38 cellular contexts compared by ENCODE assay signal in genomic region chr4:117239434-117239833, GRCh38.
"Had no signal": no experiment of that assay in that cellular context is flagged by ENCODE, and none has a peak within 500 bp of the region (broad histone marks: within the 10 kb centered on the region; RNA-seq: fewer than 3 reads in every experiment).

No MANE protein-coding gene starts in this region.

- H3K9me3 ChIP-seq: adrenal gland, ascending aorta had no signal

- H3K27ac ChIP-seq: adrenal gland, ascending aorta, cardiac muscle cell, VCaP had no signal

- H3K4me1 Mint-ChIP-seq: activated B cell treated with CpG ODN at 0.5 μM for 24 hours; activated CD4-positive, alpha-beta T cell treated with anti-CD3 and anti-CD28 coated beads, Interleukin-2, amount 10 ng/mL, durations not matched to agents 24 days and 14 days; activated naive CD8-positive, alpha-beta T cell treated with anti-CD3 and anti-CD28 coated beads for 36 hours; activated T-helper 17 cell treated with anti-CD3 and anti-CD28 coated beads, Interleukin-2, amount 50 U/mL, for 72 hours; central memory CD8-positive, alpha-beta T cell had no signal

- H3K36me3 ChIP-seq: adrenal gland, ascending aorta, cardiac muscle cell had no signal

- H3K27ac Mint-ChIP-seq: activated B cell treated with CpG ODN at 0.5 μM for 24 hours; activated CD4-positive, alpha-beta memory T cell treated with anti-CD3 and anti-CD28 coated beads for 36 hours; activated CD4-positive, alpha-beta T cell treated with anti-CD3 and anti-CD28 coated beads, Interleukin-2, amount 10 ng/mL, durations not matched to agents 24 days and 14 days; activated CD8-positive, alpha-beta T cell treated with anti-CD3 and anti-CD28 coated beads for 36 hours; activated naive CD4-positive, alpha-beta T cell treated with anti-CD3 and anti-CD28 coated beads, Interleukin-2, amount 50 U/mL, for 72 hours; activated naive CD8-positive, alpha-beta T cell treated with anti-CD3 and anti-CD28 coated beads for 36 hours; activated T-cell treated with anti-CD3 and anti-CD28 coated beads, Interleukin-2, amount 50 U/mL, for 72 hours; activated T-helper 1 cell treated with anti-CD3 and anti-CD28 coated beads, Interleukin-12 subunit alpha, Interleukin-12 subunit beta, Interleukin-2, Interleukin-4 antibody, amounts not matched to agents 30 ng/mL and 10 ng/mL and 1 ng/mL, durations not matched to agents 14 hours and 24 hours and 36 hours; activated T-helper 17 cell treated with anti-CD3 and anti-CD28 coated beads, Interleukin-2, amount 50 U/mL, for 72 hours; brain; T-helper 1 cell treated with Interleukin-12 subunit alpha and Interleukin-12 subunit beta and Interleukin-4 antibody, amounts not matched to agents 30 μg/mL and 1 μg/mL, for 36 hours; T-helper 2 cell treated with Interferon-gamma antibody and Interleukin-4, amounts not matched to agents 5 μg/mL and 100 μg/mL, for 36 hours had no signal

- H3K27me3 Mint-ChIP-seq: activated B cell treated with CpG ODN at 0.5 μM for 24 hours; activated CD4-positive, alpha-beta memory T cell treated with anti-CD3 and anti-CD28 coated beads for 36 hours; activated CD4-positive, alpha-beta T cell treated with anti-CD3 and anti-CD28 coated beads, Interleukin-2, amount 10 ng/mL, durations not matched to agents 24 days and 14 days; activated CD8-positive, alpha-beta T cell treated with anti-CD3 and anti-CD28 coated beads for 36 hours; activated naive CD8-positive, alpha-beta T cell treated with anti-CD3 and anti-CD28 coated beads for 36 hours; activated T-helper 17 cell treated with anti-CD3 and anti-CD28 coated beads, Interleukin-2, amount 50 U/mL, for 72 hours; central memory CD8-positive, alpha-beta T cell had no signal

- H3K9me3 Mint-ChIP-seq: activated CD4-positive, alpha-beta T cell treated with anti-CD3 and anti-CD28 coated beads, Interleukin-2, amount 10 ng/mL, durations not matched to agents 24 days and 14 days; activated CD8-positive, alpha-beta T cell treated with anti-CD3 and anti-CD28 coated beads for 36 hours; activated naive CD8-positive, alpha-beta T cell treated with anti-CD3 and anti-CD28 coated beads for 36 hours; activated T-helper 1 cell treated with anti-CD3 and anti-CD28 coated beads, Interleukin-12 subunit alpha, Interleukin-12 subunit beta, Interleukin-2, Interleukin-4 antibody, amounts not matched to agents 30 ng/mL and 10 ng/mL and 1 ng/mL, durations not matched to agents 14 hours and 24 hours and 36 hours; central memory CD8-positive, alpha-beta T cell; T-helper 1 cell treated with Interleukin-12 subunit alpha and Interleukin-12 subunit beta and Interleukin-4 antibody, amounts not matched to agents 30 μg/mL and 1 μg/mL, for 36 hours; T-helper 2 cell treated with Interferon-gamma antibody and Interleukin-4, amounts not matched to agents 5 μg/mL and 100 μg/mL, for 36 hours had no signal

- H3K4me3 ChIP-seq: adrenal gland, ascending aorta, cardiac muscle cell had no signal

- DNase-seq: activated B cell treated with CpG ODN at 0.5 μM for 24 hours; activated CD4-positive, alpha-beta memory T cell treated with anti-CD3 and anti-CD28 coated beads for 36 hours; activated CD4-positive, alpha-beta T cell treated with anti-CD3 and anti-CD28 coated beads for 4 hours; activated CD4-positive, alpha-beta T cell treated with anti-CD3 and anti-CD28 coated beads, Interleukin-2, amount 10 ng/mL, durations not matched to agents 24 days and 14 days; activated CD4-positive, alpha-beta T cell treated with anti-CD3 and anti-CD28 coated beads, Interleukin-2, amount 50 U/mL, for 1 hour; activated CD4-positive, alpha-beta T cell treated with anti-CD3 and anti-CD28 coated beads, Interleukin-2, amount 50 U/mL, for 4 hours; activated CD4-positive, CD25-positive, alpha-beta regulatory T cell treated with anti-CD3 and anti-CD28 coated beads, Interleukin-2, amount 50 U/mL, for 72 hours; activated CD8-positive, alpha-beta memory T cell treated with anti-CD3 and anti-CD28 coated beads, Interleukin-2, amount 50 U/mL, for 4 hours; activated CD8-positive, alpha-beta T cell treated with anti-CD3 and anti-CD28 coated beads for 36 hours; activated effector memory CD4-positive, alpha-beta T cell treated with anti-CD3 and anti-CD28 coated beads, Interleukin-2, amount 50 U/mL, for 16 hours; activated gamma-delta T cell treated with Interleukin-2 at 50 U/mL for 16 hours; activated naive CD4-positive, alpha-beta T cell; activated naive CD4-positive, alpha-beta T cell treated with anti-CD3 and anti-CD28 coated beads, Interleukin-2, amount 50 U/mL, for 16 hours; activated naive CD8-positive, alpha-beta T cell treated with anti-CD3 and anti-CD28 coated beads for 36 hours; activated T-cell treated with anti-CD3 and anti-CD28 coated beads for 4 hours; activated T-cell treated with anti-CD3 and anti-CD28 coated beads, Interleukin-2, amount 50 U/mL, for 1 hour; activated T-cell treated with anti-CD3 and anti-CD28 coated beads, Interleukin-2, amount 50 U/mL, for 4 hours; activated T-cell treated with anti-CD3 and anti-CD28 coated beads, Interleukin-2, amount 50 U/mL, for 72 hours; adrenal gland; amniotic stem cell; caudate nucleus; cerebellar nuclear complex; SW 1271; T-helper 1 cell; T-helper 2 cell; T-helper 9 cell had no signal

- ATAC-seq: activated CD8-positive, alpha-beta T cell treated with anti-CD3 and anti-CD28 coated beads for 36 hours; activated naive CD4-positive, alpha-beta T cell treated with anti-CD3 and anti-CD28 coated beads, Interleukin-2, amount 50 U/mL, for 72 hours; activated T-cell treated with anti-CD3 and anti-CD28 coated beads, Interleukin-2, amount 50 U/mL, for 4 hours; activated T-cell treated with anti-CD3 and anti-CD28 coated beads, Interleukin-2, amount 50 U/mL, for 72 hours; activated T-helper 17 cell treated with anti-CD3 and anti-CD28 coated beads, Interleukin-2, amount 50 U/mL, for 72 hours had no signal

- FAIRE-seq: bronchial epithelial cell, TTC549 had no signal

- H3K4me3 Mint-ChIP-seq: activated B cell treated with CpG ODN at 0.5 μM for 24 hours; activated CD4-positive, alpha-beta memory T cell treated with anti-CD3 and anti-CD28 coated beads for 36 hours; activated CD4-positive, alpha-beta T cell treated with anti-CD3 and anti-CD28 coated beads, Interleukin-2, amount 10 ng/mL, durations not matched to agents 24 days and 14 days; activated CD8-positive, alpha-beta T cell treated with anti-CD3 and anti-CD28 coated beads for 36 hours; activated naive CD8-positive, alpha-beta T cell treated with anti-CD3 and anti-CD28 coated beads for 36 hours; activated T-cell treated with anti-CD3 and anti-CD28 coated beads, Interleukin-2, amount 50 U/mL, for 4 hours; activated T-cell treated with anti-CD3 and anti-CD28 coated beads, Interleukin-2, amount 50 U/mL, for 72 hours; activated T-helper 1 cell treated with anti-CD3 and anti-CD28 coated beads, Interleukin-12 subunit alpha, Interleukin-12 subunit beta, Interleukin-2, Interleukin-4 antibody, amounts not matched to agents 30 ng/mL and 10 ng/mL and 1 ng/mL, durations not matched to agents 14 hours and 24 hours and 36 hours; activated T-helper 17 cell treated with anti-CD3 and anti-CD28 coated beads, Interleukin-2, amount 50 U/mL, for 72 hours; brain; central memory CD8-positive, alpha-beta T cell; T-helper 1 cell treated with Interleukin-12 subunit alpha and Interleukin-12 subunit beta and Interleukin-4 antibody, amounts not matched to agents 30 μg/mL and 1 μg/mL, for 36 hours; T-helper 2 cell treated with Interferon-gamma antibody and Interleukin-4, amounts not matched to agents 5 μg/mL and 100 μg/mL, for 36 hours had no signal

- H3K4me1 ChIP-seq: adrenal gland, ascending aorta had no signal

- H3K36me3 Mint-ChIP-seq: activated CD4-positive, alpha-beta memory T cell treated with anti-CD3 and anti-CD28 coated beads for 36 hours; activated naive CD4-positive, alpha-beta T cell treated with anti-CD3 and anti-CD28 coated beads, Interleukin-2, amount 50 U/mL, for 72 hours; activated naive CD8-positive, alpha-beta T cell treated with anti-CD3 and anti-CD28 coated beads for 36 hours; brain had no signal

- H3K27me3 ChIP-seq: adrenal gland, ascending aorta, cardiac muscle cell had no signal
